Comparison of ENCODE assay signal across 9 cellular contexts in genomic region chr9:131727795-131728545, GRCh38. TPM values are rescaled to one million over a fixed set of nuclear protein-coding genes. Genes with fewer than 3 reads are reported as not detected.
DNase-seq lines count a peak whose midpoint lies in the region; ATAC-seq and TF ChIP-seq lines count a peak whose summit lies in the region.
"Had no signal": no experiment of that assay in that cellular context is flagged by ENCODE, and none has a peak within 500 bp of the region (broad histone marks: within the 10 kb centered on the region; RNA-seq: fewer than 3 reads in every experiment).

No MANE protein-coding gene starts in this region.

- peaks cover 68% of the 10 kb centered on the region for H3K4me1 ChIP-seq in effector memory CD4-positive, alpha-beta T cell (ENCODE audit: control insufficient read depth, insufficient read depth, low read length, poor library complexity, severe bottlenecking)
- peaks cover 46 to 68% (median 57%) of the 10 kb centered on the region in 3 donors for H3K4me1 ChIP-seq in skeletal muscle tissue (ENCODE audit: control insufficient read depth in 3 of 3, insufficient read depth in 3 of 3, low read length in 3 of 3)

- H3K27ac ChIP-seq in effector memory CD4-positive, alpha-beta T cell (ENCODE audit: insufficient read depth, low read length, poor library complexity, severe bottlenecking) = peak overlapping the region; percentile 96
- peak overlapping the region; percentile 32 for H3K27ac ChIP-seq in skeletal muscle tissue (ENCODE audit: low read depth, low read length)

- H3K4me3 ChIP-seq in NB4 (ENCODE audit: low read depth, low read length) (no peak overlapping the region), skeletal muscle tissue (ENCODE audit: low read length in 3 of 3) (no peak overlapping the region)
- peak overlapping the region; percentile 25 for H3K4me3 ChIP-seq in effector memory CD4-positive, alpha-beta T cell (ENCODE audit: insufficient read depth, low read depth, low read length, poor library complexity, severe bottlenecking)

- H3K36me3 ChIP-seq in effector memory CD4-positive, alpha-beta T cell (ENCODE audit: control insufficient read depth, insufficient read depth, low read length) = no peaks in the 10 kb centered on the region
- H3K36me3 ChIP-seq in skeletal muscle tissue (ENCODE audit: control insufficient read depth in 3 of 3, insufficient read depth in 3 of 3, low read length in 3 of 3) = no peaks in the 10 kb centered on the region

- no peak for TF ChIP-seq CTCF in NB4 (IDR thresholded peaks at IDR 0.05; ENCODE audit: low read depth, low read length)

- H3K27me3 ChIP-seq in effector memory CD4-positive, alpha-beta T cell (replicated peaks; ENCODE audit: control insufficient read depth, insufficient read depth, low read length, poor library complexity, severe bottlenecking) = no peaks in the 10 kb centered on the region
- no peaks in the 10 kb centered on the region for H3K27me3 ChIP-seq in skeletal muscle tissue (ENCODE audit: control insufficient read depth in 3 of 3, insufficient read depth in 3 of 3, low read length in 3 of 3)

- H3K9ac ChIP-seq in skeletal muscle tissue (ENCODE audit: low read depth in 1 of 3, low read length in 3 of 3) = peak overlapping the region in 2 of 3 donors; percentile 46 to 60

- TF ChIP-seq POLR2A in GM19193 (IDR thresholded peaks at IDR 0.05; ENCODE audit: extremely low read depth, insufficient read depth, insufficient read length) (peak; percentile 20), NB4 (IDR thresholded peaks at IDR 0.05; ENCODE audit: extremely low read depth, insufficient read length) (no peak)

- DNase-seq in NB4 (ENCODE audit: low read depth) (peak; percentile 33), ACHN (no peak), AG08395 (ENCODE audit: low spot score) (no peak), Right ventricle myocardium superior (no peak)
- no peak for DNase-seq in effector memory CD4-positive, alpha-beta T cell
- DNase-seq: NCI-H1436 had no signal

- H3K9me3 ChIP-seq in effector memory CD4-positive, alpha-beta T cell (ENCODE audit: control insufficient read depth, low read length) = no peaks in the 10 kb centered on the region
- no peaks in the 10 kb centered on the region for H3K9me3 ChIP-seq in skeletal muscle tissue (ENCODE audit: control insufficient read depth in 3 of 3, low read length in 3 of 3)

- intact Hi-C loops in Right ventricle myocardium superior (cut with DNase I) = no loop called here

- no peak for ATAC-seq in Right ventricle myocardium superior (ENCODE audit: poor library complexity)
- ATAC-seq in GM21737 (IDR thresholded peaks at IDR 0.05; ENCODE audit: unreplicated experiment) = no peak

- in situ Hi-C loops in ACHN (cut with HindIII; ENCODE audit: low pct_ligation_motif_present, low pct_unique_long_range_greater_than_20kb, low sequenced_read_pairs) = no loop called here

RNA-seq across cellular contexts. Expression of gene RAPGEF1, which starts 11.9 kb away (rescaled TPM):
- 19.8 TPM for total RNA-seq in skeletal muscle tissue
- 119 TPM for total RNA-seq in Right ventricle myocardium superior
